ENCODE assay signal across 11 cellular contexts in the genomic region with DNA sequence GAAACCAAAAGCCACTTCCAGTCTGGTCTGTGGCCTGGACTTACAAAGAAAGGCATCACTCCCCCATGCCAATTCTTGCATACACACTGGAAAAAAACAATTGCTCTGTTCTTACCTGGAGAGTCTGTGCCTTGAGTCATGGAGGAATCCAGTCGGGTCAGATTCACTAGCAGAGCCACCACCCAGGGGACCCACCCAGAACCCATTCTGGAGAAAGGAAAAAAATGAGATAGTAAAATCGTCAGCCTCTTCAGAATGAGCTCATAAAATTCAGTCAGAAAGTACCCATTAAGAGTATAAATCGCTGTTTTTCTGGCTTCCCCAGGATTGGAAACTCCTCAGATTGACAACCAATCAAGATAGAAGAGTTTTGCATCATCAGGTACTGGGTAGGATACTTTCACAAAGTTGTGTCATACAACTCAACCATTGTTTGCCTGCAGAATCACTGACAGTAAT. TPM values are rescaled to one million over a fixed set of nuclear protein-coding genes. Genes with fewer than 3 reads are reported as not detected.
A peak's percentile ranks its signal among the peaks of the same experiment; 100 is the strongest.
DNase-seq lines count a peak whose midpoint lies in the region; ATAC-seq and TF ChIP-seq lines count a peak whose summit lies in the region.
"Had no signal": no experiment of that assay in that cellular context is flagged by ENCODE, and none has a peak within 500 bp of the region (broad histone marks: within the 10 kb centered on the region; RNA-seq: fewer than 3 reads in every experiment).

A gene (minus strand): TSS at position 257 of the 459 bp plus-strand sequence. CDS start 51 bp downstream, at position 206.

- peaks cover 24% of the 10 kb centered on the region for H3F3A ChIP-seq in PC-9 (ENCODE audit: insufficient read depth, low read depth)

- H3K9me2 ChIP-seq in PC-9 (ENCODE audit: insufficient read depth): no peaks in the 10 kb centered on the region

- CTCF ChIA-PET in PC-9 (lab: Charles Lee): interaction anchor here (0.6 kb wide), 1 partner anchor 433 kb away, joined by 4 read pairs; no protein-coding TSS in a partner anchor

- no peaks in the 10 kb centered on the region for H3K79me2 ChIP-seq in PC-9 (ENCODE audit: low read depth)

- H3K4me1 ChIP-seq in heart right ventricle (peaks cover 0 to 26% (median 11%) of the 10 kb centered on the region in 9 donors), PC-9 (replicated peaks; ENCODE audit: insufficient read depth) (peaks cover 32% of the 10 kb centered on the region)

- H3K27ac ChIP-seq in heart right ventricle (peak within 1 kb of the TSS in 3 of 10 donors; percentile 6 to 53 (median 11)), PC-9 (peak within 1 kb of the TSS; percentile 54)

- H4K20me1 ChIP-seq in PC-9 (ENCODE audit: insufficient read depth): no peaks in the 10 kb centered on the region

- H3K4me2 ChIP-seq in PC-9: peak within 1 kb of the TSS; percentile 54

- intact Hi-C loops in heart right ventricle (cut with DNase I) (no loop called here), cardiac septum (cut with DNase I) (no loop called here), PC-9 (cut with micrococcal nuclease; ENCODE audit: unreplicated experiment) (no loop called here)

- ATAC-seq in heart right ventricle: peak in 7 of 8 donors; percentile 42 to 78 (median 67)
- ATAC-seq in GM21447 (IDR thresholded peaks at IDR 0.05; ENCODE audit: unreplicated experiment): no peak
- ATAC-seq: Panc1 had no signal

- H3K36me3 ChIP-seq in heart right ventricle (peaks cover 0 to 5% (median 0%) of the 10 kb centered on the region in 9 donors), PC-9 (ENCODE audit: low read depth) (no peaks in the 10 kb centered on the region; the same call in 1 of the 2 replicates)

- H3K9me3 ChIP-seq in heart right ventricle (no peaks in the 10 kb centered on the region), PC-9 (ENCODE audit: insufficient read depth, low read depth) (0 out of 2 replicates have a peak, but pooled peaks cover 3% of the 10 kb centered on the region)
- H3K9me3 ChIP-seq: Caco-2 had no signal

- TF ChIP-seq CTCF in heart right ventricle (IDR thresholded peaks at IDR 0.05): no peak
- TF ChIP-seq CTCF in PC-9 (conservative IDR thresholded peaks at IDR 0.05): no peak

- POLR2A ChIA-PET in PC-9 (lab: Charles Lee; ENCODE audit: unreplicated experiment): interaction anchor here (0.6 kb wide), 3 partner anchors 22 to 684 kb away, joined by 3 to 7 read pairs (median 3); a partner anchor contains a TSS

- DNase-seq in heart right ventricle (no peak), cardiac septum (ENCODE audit: low spot score) (no peak), PC-9 (peak; percentile 76 to 89), foreskin melanocyte (peak; percentile 35), amygdala (lab: John Stamatoyannopoulos, UW) (no peak), GM03348 (ENCODE audit: low spot score) (no peak), T1000 (lab: John Stamatoyannopoulos, UW) (no peak)

- 0 out of 2 replicates have a peak within 1 kb of the TSS, but pooled peaks have one; percentile 1 for H2AFZ ChIP-seq in PC-9

- H3K27me3 ChIP-seq in heart right ventricle (no peaks in the 10 kb centered on the region), PC-9 (ENCODE audit: insufficient read depth, low read depth) (no peaks in the 10 kb centered on the region)

- 47 to 57% methylated on average over 3 of the region's 3 CpGs for WGBS in heart right ventricle, 2 donors

- H3K4me3 ChIP-seq in heart right ventricle (peak within 1 kb of the TSS in 5 of 10 donors; percentile 10 to 25 (median 21)), PC-9 (no peak within 1 kb of the TSS; the same call in 1 of the 2 replicates)

- BruUV-seq in PC-9 (replicated peaks; lab: Mats Ljungman, UMichigan): no TSS peak

RNA-seq across cellular contexts. Expression of the gene that starts here (rescaled TPM):
- total RNA-seq in heart right ventricle (1 to 10 TPM in 1 of 10 donors, under 1 TPM in 7, not detected in 2; 0.21 to 2.1 (median 0.48) TPM), cardiac septum (0.35 TPM), PC-9 (2021) (3.4 and 4.3 TPM in 2 replicates)
- 1 to 10 TPM in 1 of 2 donors, under 1 TPM in 1; 0.36 to 1.1 TPM for polyA plus RNA-seq in heart right ventricle
- total RNA-seq: temporal lobe had no signal

Comparison
In these comparisons a context has a peak if more than half of its experiments do, and no peak if none do; other contexts are left out.
1. DNase-seq: peak in PC-9 (2 of 2) and foreskin melanocyte (single experiment); none in heart right ventricle (0 of 2), cardiac septum (single experiment), amygdala (0 of 56), GM03348 (single experiment) and T1000 (single experiment).